8 cellular contexts compared by ENCODE assay signal in the genomic region with DNA sequence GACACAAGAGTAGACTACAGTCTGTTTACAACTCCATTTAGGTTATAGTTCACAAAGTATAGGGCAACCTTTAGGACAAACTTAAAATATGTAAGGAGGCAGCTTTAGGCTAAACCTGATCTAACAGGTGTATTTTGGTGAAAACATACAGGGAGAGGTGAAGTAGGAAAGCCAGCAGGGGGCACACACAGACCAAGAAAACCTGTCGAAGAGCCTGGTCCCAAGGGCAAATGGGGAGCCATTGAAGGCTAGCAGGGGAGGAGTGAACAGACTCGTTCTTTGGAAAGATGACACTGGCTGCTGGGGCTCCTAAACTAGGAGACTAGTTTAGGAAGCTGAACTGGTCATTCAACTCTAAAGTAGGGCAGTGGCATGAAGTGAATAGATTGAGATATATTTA.
A peak's percentile ranks its signal among the peaks of the same experiment; 100 is the strongest.
DNase-seq lines count a peak whose midpoint lies in the region; ATAC-seq, FAIRE-seq and TF ChIP-seq lines count a peak whose summit lies in the region.

No MANE protein-coding gene starts in this region.

- DNase-seq in stimulated activated CD4-positive, alpha-beta T cell treated with anti-CD3 and anti-CD28 coated beads, Interleukin-12 subunit alpha, Interleukin-12 subunit beta, amount 100 ng/mL, for 48 hours (ENCODE audit: low read depth in 2 of 3, low spot score in 1 of 3) = peak; percentile 1 to 12 (median 6)
- no peak for DNase-seq in stimulated activated CD4-positive, alpha-beta T cell treated with anti-CD3 and anti-CD28 coated beads, Interleukin-12 subunit alpha, Interleukin-12 subunit beta, amount 100 ng/mL, for 4 hours
- DNase-seq in NCI-H748 treated with DMSO at 0.1 percent for 48 hours (lab: John Stamatoyannopoulos, UW) (peak; percentile 40), kidney (no peak)
- peak; percentile 41 for DNase-seq in activated naive CD4-positive, alpha-beta T cell treated with Interleukin-2 at 50 U/mL for 16 hours
- peak; percentile 36 for DNase-seq in stimulated activated naive CD8-positive, alpha-beta T cell treated with anti-CD3 and anti-CD28 coated beads, Interleukin-15, Interleukin-2, amounts not matched to agents 100 U/mL and 50 U/mL, for 24 hours

- H3K36me3 ChIP-seq in kidney (ENCODE audit: control insufficient read depth in 1 of 2, insufficient read depth in 2 of 2, low read length in 2 of 2) = no peaks in the 10 kb centered on the region

- H3K4me3 ChIP-seq in kidney (ENCODE audit: low read length in 2 of 2) = no peak overlapping the region

- ATAC-seq in stimulated activated naive CD8-positive, alpha-beta T cell treated with anti-CD3 and anti-CD28 coated beads, Interleukin-15, Interleukin-2, amounts not matched to agents 100 U/mL and 50 U/mL, for 24 hours = no peak
- ATAC-seq in GM19467 (IDR thresholded peaks at IDR 0.05; ENCODE audit: unreplicated experiment) (no peak), HG03469 (IDR thresholded peaks at IDR 0.05; ENCODE audit: unreplicated experiment) (no peak)

- intact Hi-C loops in kidney (cut with DNase I) = no loop called here

- H3K9ac ChIP-seq in kidney (ENCODE audit: low read length in 2 of 2) = no peak overlapping the region

- no peaks in the 10 kb centered on the region for H3K9me3 ChIP-seq in kidney (ENCODE audit: control insufficient read depth in 1 of 2, low read length in 2 of 2)

- no peak overlapping the region for H3K27ac ChIP-seq in kidney (ENCODE audit: low read depth in 2 of 2, low read length in 2 of 2)

- FAIRE-seq in kidney (lab: Jason Lieb, UNC) = no peak

- peak; percentile 66 for TF ChIP-seq CTCF in kidney (IDR thresholded peaks at IDR 0.05; ENCODE audit: borderline replicate concordance, extremely low read depth, insufficient read depth)

- no peaks in the 10 kb centered on the region for H3K4me1 ChIP-seq in kidney (ENCODE audit: control insufficient read depth in 1 of 2, insufficient read depth in 1 of 2, low read depth in 1 of 2, low read length in 2 of 2)

Comparison
In these comparisons a context has a peak if more than half of its experiments do, and no peak if none do; other contexts are left out.
1. DNase-seq: peak in stimulated activated CD4-positive, alpha-beta T cell treated with anti-CD3 and anti-CD28 coated beads, Interleukin-12 subunit alpha, Interleukin-12 subunit beta, amount 100 ng/mL, for 48 hours (3 of 3), NCI-H748 treated with DMSO at 0.1 percent for 48 hours (single experiment), activated naive CD4-positive, alpha-beta T cell treated with Interleukin-2 at 50 U/mL for 16 hours (single experiment) and stimulated activated naive CD8-positive, alpha-beta T cell treated with anti-CD3 and anti-CD28 coated beads, Interleukin-15, Interleukin-2, amounts not matched to agents 100 U/mL and 50 U/mL, for 24 hours (single experiment); none in stimulated activated CD4-positive, alpha-beta T cell treated with anti-CD3 and anti-CD28 coated beads, Interleukin-12 subunit alpha, Interleukin-12 subunit beta, amount 100 ng/mL, for 4 hours (single experiment) and kidney (single experiment).